Comparison of ENCODE assay signal across 25 cellular contexts in the genomic region with DNA sequence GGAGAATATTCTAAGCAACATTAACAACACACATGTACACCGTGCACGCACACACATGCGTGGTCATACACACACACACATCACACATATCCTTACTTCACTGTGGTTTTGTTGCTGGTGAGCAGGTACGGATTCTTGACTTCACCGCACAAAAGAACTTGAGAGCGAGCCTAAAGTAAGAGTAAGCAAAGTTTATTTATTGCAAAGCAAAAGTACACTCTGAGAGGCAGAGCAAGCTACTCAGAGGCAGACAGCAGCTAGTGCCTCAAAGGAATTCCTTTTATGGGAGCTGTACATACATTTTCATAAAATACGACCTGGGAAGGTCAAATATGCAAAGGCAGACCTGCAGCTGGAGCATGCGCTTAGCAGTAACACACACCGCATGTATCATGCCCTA. TPM values are rescaled to one million over a fixed set of nuclear protein-coding genes. Genes with fewer than 3 reads are reported as not detected.
"Had no signal": no experiment of that assay in that cellular context is flagged by ENCODE, and none has a peak within 500 bp of the region (broad histone marks: within the 10 kb centered on the region; RNA-seq: fewer than 3 reads in every experiment).

No MANE protein-coding gene starts in this region.

- H3K36me3 Mint-ChIP-seq: activated naive CD8-positive, alpha-beta T cell; memory B cell; naive B cell; neural progenitor cell had no signal

- H3K27me3 Mint-ChIP-seq: activated CD4-positive, alpha-beta T cell treated with anti-CD3 and anti-CD28 coated beads, Interleukin-2, amount 10 ng/mL, durations not matched to agents 7 days and 5 days had no signal

- H3K4me1 Mint-ChIP-seq: activated CD4-positive, alpha-beta T cell treated with anti-CD3 and anti-CD28 coated beads, Interleukin-2, amount 10 ng/mL, durations not matched to agents 7 days and 5 days; memory B cell; naive B cell had no signal

- H3K36me3 ChIP-seq: adrenal gland, gastrocnemius medialis, neural progenitor cell, ovary, right atrium auricular region, spleen had no signal

- H3K9me3 ChIP-seq: adrenal gland, gastrocnemius medialis, mucosa of descending colon, ovary, psoas muscle, right atrium auricular region, spleen had no signal

- ATAC-seq: activated CD8-positive, alpha-beta T cell treated with anti-CD3 and anti-CD28 coated beads, Interleukin-2, amount 10 ng/mL, durations not matched to agents 7 days and 5 days; activated T-cell treated with anti-CD3 and anti-CD28 coated beads, Interleukin-2, amount 50 U/mL, for 4 hours; esophagus mucosa; gastrocnemius medialis; mucosa of descending colon; psoas muscle had no signal

- H3K9me3 Mint-ChIP-seq: activated CD4-positive, alpha-beta T cell treated with anti-CD3 and anti-CD28 coated beads, Interleukin-2, amount 10 ng/mL, durations not matched to agents 7 days and 5 days; activated T-cell treated with anti-CD3 and anti-CD28 coated beads, Interleukin-2, amount 50 U/mL, for 4 hours; activated T-helper 2 cell treated with anti-CD3 and anti-CD28 coated beads, Interferon-gamma antibody, Interleukin-2, Interleukin-4, amounts not matched to agents 10 μg/mL and 5 μg/mL and 100 μg/mL, durations not matched to agents 14 hours and 24 hours and 36 hours; memory B cell; neural progenitor cell had no signal

- H3K4me2 ChIP-seq: neural progenitor cell had no signal

- DNase-seq: activated CD4-positive, alpha-beta T cell treated with anti-CD3 and anti-CD28 coated beads, Interleukin-2, amount 10 ng/mL, durations not matched to agents 7 days and 5 days; activated CD4-positive, CD25-positive, alpha-beta regulatory T cell treated with anti-CD3 and anti-CD28 coated beads, Interleukin-2, amount 50 U/mL, for 72 hours; activated CD8-positive, alpha-beta T cell treated with anti-CD3 and anti-CD28 coated beads, Interleukin-2, amount 10 ng/mL, durations not matched to agents 7 days and 5 days; activated naive CD4-positive, alpha-beta T cell; activated T-cell treated with anti-CD3 and anti-CD28 coated beads, Interleukin-2, amount 50 U/mL, for 4 hours; adrenal gland; central memory CD4-positive, alpha-beta T cell; effector memory CD4-positive, alpha-beta T cell; gastrocnemius medialis; hypothalamus; mucosa of descending colon; naive B cell; ovary; psoas muscle; spleen; stimulated activated CD4-positive, alpha-beta T cell treated with anti-CD3 and anti-CD28 coated beads, Interleukin-4, amount 100 ng/mL, for 1 hour; stimulated activated naive CD4-positive, alpha-beta T cell had no signal

- H3K4me1 ChIP-seq: adrenal gland, gastrocnemius medialis, neural progenitor cell, psoas muscle, right atrium auricular region, spleen had no signal

- H3K27ac Mint-ChIP-seq: activated CD4-positive, alpha-beta T cell treated with anti-CD3 and anti-CD28 coated beads, Interleukin-2, amount 10 ng/mL, durations not matched to agents 7 days and 5 days; activated CD8-positive, alpha-beta T cell treated with anti-CD3 and anti-CD28 coated beads, Interleukin-2, amount 10 ng/mL, durations not matched to agents 7 days and 5 days; activated naive CD8-positive, alpha-beta T cell; activated T-helper 2 cell treated with anti-CD3 and anti-CD28 coated beads, Interferon-gamma antibody, Interleukin-2, Interleukin-4, amounts not matched to agents 10 μg/mL and 5 μg/mL and 100 μg/mL, durations not matched to agents 14 hours and 24 hours and 36 hours; memory B cell; neural progenitor cell had no signal

- H3K4me3 ChIP-seq: adrenal gland, gastrocnemius medialis, mucosa of descending colon, neural progenitor cell, ovary, psoas muscle, right atrium auricular region, spleen had no signal

- H3K27ac ChIP-seq: adrenal gland, gastrocnemius medialis, neural progenitor cell, ovary, psoas muscle, right atrium auricular region, spleen, VCaP had no signal

- H3K4me3 Mint-ChIP-seq: activated CD4-positive, alpha-beta T cell treated with anti-CD3 and anti-CD28 coated beads, Interleukin-2, amount 10 ng/mL, durations not matched to agents 7 days and 5 days; activated CD8-positive, alpha-beta T cell treated with anti-CD3 and anti-CD28 coated beads, Interleukin-2, amount 10 ng/mL, durations not matched to agents 7 days and 5 days; activated naive CD8-positive, alpha-beta T cell; activated T-cell treated with anti-CD3 and anti-CD28 coated beads, Interleukin-2, amount 50 U/mL, for 4 hours; memory B cell; naive B cell; neural progenitor cell had no signal

- H3K27me3 ChIP-seq: adrenal gland, gastrocnemius medialis, neural progenitor cell, ovary, right atrium auricular region had no signal

- H3K9ac ChIP-seq: neural progenitor cell had no signal

RNA-seq across cellular contexts. Expression of gene GPR37, which starts 16.3 kb away (rescaled TPM):
- total RNA-seq: activated CD4-positive, alpha-beta T cell treated with anti-CD3 and anti-CD28 coated beads, Interleukin-2, amount 10 ng/mL, durations not matched to agents 7 days and 5 days; activated CD8-positive, alpha-beta T cell treated with anti-CD3 and anti-CD28 coated beads, Interleukin-2, amount 10 ng/mL, durations not matched to agents 7 days and 5 days; activated T-cell treated with anti-CD3 and anti-CD28 coated beads, Interleukin-2, amount 50 U/mL, for 4 hours; activated T-helper 2 cell treated with anti-CD3 and anti-CD28 coated beads, Interferon-gamma antibody, Interleukin-2, Interleukin-4, amounts not matched to agents 10 μg/mL and 5 μg/mL and 100 μg/mL, durations not matched to agents 14 hours and 24 hours and 36 hours; T-helper 2 cell treated with Interferon-gamma antibody and Interleukin-4, amounts not matched to agents 100 ng/mL and 5 ng/mL, for 36 hours had no signal
